Comparison of ENCODE assay signal across 1 cellular context in genomic region chr15:43769584-43770228, GRCh38.
TF ChIP-seq lines count a peak whose summit lies in the region.

No MANE protein-coding gene starts in this region.

TF ChIP-seq in GM23338, 12 proteins besides CTCF, POLR2A, EP300 and RAD21 (continued from another document):
- TF ChIP-seq, protein P1, sequence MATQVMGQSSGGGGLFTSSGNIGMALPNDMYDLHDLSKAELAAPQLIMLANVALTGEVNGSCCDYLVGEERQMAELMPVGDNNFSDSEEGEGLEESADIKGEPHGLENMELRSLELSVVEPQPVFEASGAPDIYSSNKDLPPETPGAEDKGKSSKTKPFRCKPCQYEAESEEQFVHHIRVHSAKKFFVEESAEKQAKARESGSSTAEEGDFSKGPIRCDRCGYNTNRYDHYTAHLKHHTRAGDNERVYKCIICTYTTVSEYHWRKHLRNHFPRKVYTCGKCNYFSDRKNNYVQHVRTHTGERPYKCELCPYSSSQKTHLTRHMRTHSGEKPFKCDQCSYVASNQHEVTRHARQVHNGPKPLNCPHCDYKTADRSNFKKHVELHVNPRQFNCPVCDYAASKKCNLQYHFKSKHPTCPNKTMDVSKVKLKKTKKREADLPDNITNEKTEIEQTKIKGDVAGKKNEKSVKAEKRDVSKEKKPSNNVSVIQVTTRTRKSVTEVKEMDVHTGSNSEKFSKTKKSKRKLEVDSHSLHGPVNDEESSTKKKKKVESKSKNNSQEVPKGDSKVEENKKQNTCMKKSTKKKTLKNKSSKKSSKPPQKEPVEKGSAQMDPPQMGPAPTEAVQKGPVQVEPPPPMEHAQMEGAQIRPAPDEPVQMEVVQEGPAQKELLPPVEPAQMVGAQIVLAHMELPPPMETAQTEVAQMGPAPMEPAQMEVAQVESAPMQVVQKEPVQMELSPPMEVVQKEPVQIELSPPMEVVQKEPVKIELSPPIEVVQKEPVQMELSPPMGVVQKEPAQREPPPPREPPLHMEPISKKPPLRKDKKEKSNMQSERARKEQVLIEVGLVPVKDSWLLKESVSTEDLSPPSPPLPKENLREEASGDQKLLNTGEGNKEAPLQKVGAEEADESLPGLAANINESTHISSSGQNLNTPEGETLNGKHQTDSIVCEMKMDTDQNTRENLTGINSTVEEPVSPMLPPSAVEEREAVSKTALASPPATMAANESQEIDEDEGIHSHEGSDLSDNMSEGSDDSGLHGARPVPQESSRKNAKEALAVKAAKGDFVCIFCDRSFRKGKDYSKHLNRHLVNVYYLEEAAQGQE (IDR thresholded peaks at IDR 0.05; ENCODE audit: unreplicated experiment) = no peak
- TF ChIP-seq ZNF331 (CRISPR knock-in tag; IDR thresholded peaks at IDR 0.05; ENCODE audit: low read depth) (no peak), EZH2 (IDR thresholded peaks at IDR 0.05; ENCODE audit: low read depth, unreplicated experiment) (no peak), ETS1 (IDR thresholded peaks at IDR 0.05) (no peak)
